Comparison of ENCODE assay signal across 3 cellular contexts in the genomic region with DNA sequence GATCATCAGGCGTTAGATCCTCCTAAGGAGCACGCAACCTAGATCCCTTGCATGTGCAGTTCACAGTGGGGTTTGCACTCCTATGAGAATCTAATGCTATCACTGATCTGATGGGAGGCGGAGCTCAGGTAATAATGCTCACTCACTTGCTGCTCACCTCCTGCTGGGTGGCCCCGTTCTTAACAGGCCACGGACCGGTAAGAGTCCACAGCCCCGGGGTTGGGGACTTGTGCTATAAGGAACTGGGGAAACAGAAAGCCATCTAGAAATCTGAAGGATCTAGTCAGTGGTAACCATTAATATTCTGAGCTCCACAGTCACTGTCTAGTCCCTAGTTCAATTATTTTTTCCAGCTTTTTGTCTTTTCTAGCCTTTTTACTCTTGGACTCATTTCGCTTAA.
TF ChIP-seq lines count a peak whose summit lies in the region.

No MANE protein-coding gene starts in this region.

TF ChIP-seq in GM23338, 12 proteins besides CTCF, POLR2A, EP300 and RAD21 (continued from another document):
- TF ChIP-seq NANOG (IDR thresholded peaks at IDR 0.05; ENCODE audit: borderline replicate concordance) = no peak

TF ChIP-seq in WTC11, 78 proteins besides CTCF, POLR2A, EP300 and RAD21 (continued from another document):
- no peak for TF ChIP-seq SOX15 (CRISPR knock-in tag; IDR thresholded peaks at IDR 0.05)
- no peak for TF ChIP-seq NR3C1 (CRISPR knock-in tag; conservative IDR thresholded peaks at IDR 0.05; ENCODE audit: low read depth)
- TF ChIP-seq MXD4 (CRISPR knock-in tag; IDR thresholded peaks at IDR 0.05; ENCODE audit: borderline replicate concordance) = no peak
- no peak for TF ChIP-seq ZNF532 (CRISPR knock-in tag; IDR thresholded peaks at IDR 0.05; ENCODE audit: borderline replicate concordance)
- no peak for TF ChIP-seq HMGXB4 (CRISPR knock-in tag; IDR thresholded peaks at IDR 0.05)
- TF ChIP-seq, protein P1, sequence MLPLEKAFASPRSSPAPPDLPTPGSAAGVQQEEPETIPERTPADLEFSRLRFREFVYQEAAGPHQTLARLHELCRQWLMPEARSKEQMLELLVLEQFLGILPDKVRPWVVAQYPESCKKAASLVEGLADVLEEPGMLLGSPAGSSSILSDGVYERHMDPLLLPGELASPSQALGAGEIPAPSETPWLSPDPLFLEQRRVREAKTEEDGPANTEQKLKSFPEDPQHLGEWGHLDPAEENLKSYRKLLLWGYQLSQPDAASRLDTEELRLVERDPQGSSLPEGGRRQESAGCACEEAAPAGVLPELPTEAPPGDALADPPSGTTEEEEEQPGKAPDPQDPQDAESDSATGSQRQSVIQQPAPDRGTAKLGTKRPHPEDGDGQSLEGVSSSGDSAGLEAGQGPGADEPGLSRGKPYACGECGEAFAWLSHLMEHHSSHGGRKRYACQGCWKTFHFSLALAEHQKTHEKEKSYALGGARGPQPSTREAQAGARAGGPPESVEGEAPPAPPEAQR (CRISPR knock-in tag; IDR thresholded peaks at IDR 0.05) = no peak
- TF ChIP-seq ZNF232 (CRISPR knock-in tag; IDR thresholded peaks at IDR 0.05) = no peak
- TF ChIP-seq, protein P2, sequence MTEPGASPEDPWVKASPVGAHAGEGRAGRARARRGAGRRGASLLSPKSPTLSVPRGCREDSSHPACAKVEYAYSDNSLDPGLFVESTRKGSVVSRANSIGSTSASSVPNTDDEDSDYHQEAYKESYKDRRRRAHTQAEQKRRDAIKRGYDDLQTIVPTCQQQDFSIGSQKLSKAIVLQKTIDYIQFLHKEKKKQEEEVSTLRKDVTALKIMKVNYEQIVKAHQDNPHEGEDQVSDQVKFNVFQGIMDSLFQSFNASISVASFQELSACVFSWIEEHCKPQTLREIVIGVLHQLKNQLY (CRISPR knock-in tag; IDR thresholded peaks at IDR 0.05) = no peak
- no peak for TF ChIP-seq ZNF121 (CRISPR knock-in tag; IDR thresholded peaks at IDR 0.05)
- TF ChIP-seq SMAD4 (CRISPR knock-in tag; IDR thresholded peaks at IDR 0.05) = no peak
TF ChIP-seq in WTC11: peak in this region for 0.

TF ChIP-seq in GM12891, 5 proteins besides CTCF, POLR2A, EP300 and RAD21:
- TF ChIP-seq PAX5 (IDR thresholded peaks at IDR 0.05; ENCODE audit: insufficient read depth, low read length, severe bottlenecking) = no peak
